Comparison of ENCODE assay signal across 28 cellular contexts in the genomic region with DNA sequence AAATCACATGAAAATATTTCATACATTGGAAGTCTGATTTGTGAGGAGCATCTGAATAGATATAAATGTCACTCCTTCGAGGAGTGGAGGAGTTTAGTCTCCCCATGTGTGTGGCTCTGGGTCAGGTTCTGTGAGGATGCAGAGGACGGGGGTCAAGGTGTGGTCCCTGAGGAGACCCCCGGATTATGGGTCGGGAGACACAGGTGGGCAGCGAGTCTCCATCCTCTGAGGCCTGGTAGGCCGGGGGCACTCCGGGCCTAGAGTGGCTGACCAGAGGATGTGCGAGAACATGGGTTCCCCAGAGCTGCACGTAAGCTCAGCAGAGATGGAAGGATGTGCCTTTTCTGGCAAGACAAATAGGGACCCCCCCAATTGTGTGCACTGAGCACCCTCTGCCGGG.
DNase-seq lines count a peak whose midpoint lies in the region; ATAC-seq, FAIRE-seq and TF ChIP-seq lines count a peak whose summit lies in the region.
"Had no signal": no experiment of that assay in that cellular context is flagged by ENCODE, and none has a peak within 500 bp of the region (broad histone marks: within the 10 kb centered on the region; RNA-seq: fewer than 3 reads in every experiment).

No MANE protein-coding gene starts in this region.

- H3K9me3 ChIP-seq in kidney (ENCODE audit: control insufficient read depth in 1 of 2, low read length in 2 of 2) (no peaks in the 10 kb centered on the region), osteoblast (ENCODE audit: low read depth, low read length) (peaks cover 4% of the 10 kb centered on the region)
- H3K9me3 ChIP-seq: BE2C, BLaER1 had no signal

- TF ChIP-seq CTCF in kidney (IDR thresholded peaks at IDR 0.05; ENCODE audit: borderline replicate concordance, extremely low read depth, insufficient read depth) (no peak), osteoblast (IDR thresholded peaks at IDR 0.05; ENCODE audit: extremely low read depth, low read depth, low read length) (no peak)

- no peaks in the 10 kb centered on the region for H4K20me1 ChIP-seq in osteoblast (ENCODE audit: insufficient read depth, low read length)
- H4K20me1 ChIP-seq: BLaER1 had no signal

- TF ChIP-seq EP300 in Ishikawa (IDR thresholded peaks at IDR 0.05; ENCODE audit: borderline replicate concordance), result no peak

- DNase-seq in NCI-H69 (lab: John Stamatoyannopoulos, UW), result peak; percentile 2
- DNase-seq in kidney, result peak; percentile 27
- DNase-seq in osteoblast (ENCODE audit: insufficient read length, low spot score, missing footprints), result peak; percentile 21
- DNase-seq in HT-29 (ENCODE audit: low spot score), result no peak
- DNase-seq in NCI-H2029 (lab: John Stamatoyannopoulos, UW), result no peak
- no peak for DNase-seq in kidney glomerular epithelial cell (lab: John Stamatoyannopoulos, UW)
- DNase-seq: 8988T; ACHN; BE2C; C1 segment of cervical spinal cord; CD4-positive, alpha-beta memory T cell; CD4-positive, CD25-positive, alpha-beta regulatory T cell; CD8-positive, alpha-beta memory T cell; COR-L47; DMS 273 treated with DMSO at 0.1 percent for 48 hours; DMS153; DMS53; DMS79; DND-41; EL; GDM1 had no signal

- FAIRE-seq in kidney (lab: Jason Lieb, UNC), result no peak
- FAIRE-seq: A204.1, GM12878, GM12892, GM18507 had no signal

- no peaks in the 10 kb centered on the region for H3K79me2 ChIP-seq in osteoblast (ENCODE audit: insufficient read depth, low read length)

- intact Hi-C loops in kidney (cut with DNase I), result no loop called here

- no peaks in the 10 kb centered on the region for H3K36me3 ChIP-seq in kidney (ENCODE audit: control insufficient read depth in 1 of 2, insufficient read depth in 2 of 2, low read length in 2 of 2)
- H3K36me3 ChIP-seq in osteoblast (ENCODE audit: insufficient read depth, low read length), result no peaks in the 10 kb centered on the region
- H3K36me3 ChIP-seq: BE2C, BLaER1 had no signal

- H3K27me3 ChIP-seq in osteoblast (ENCODE audit: insufficient read depth, low read length), result no peaks in the 10 kb centered on the region
- H3K27me3 ChIP-seq: BE2C, BLaER1 had no signal

- ATAC-seq in HG02798 (IDR thresholded peaks at IDR 0.05; ENCODE audit: poor library complexity, unreplicated experiment), result no peak
- ATAC-seq: GM12878 had no signal

- H3K4me3 ChIP-seq in kidney (ENCODE audit: low read length in 2 of 2) (no peak overlapping the region), osteoblast (ENCODE audit: insufficient read depth, low read length) (no peak overlapping the region)
- H3K4me3 ChIP-seq: BLaER1, GM12878 had no signal

- no peak overlapping the region for H3K9ac ChIP-seq in kidney (ENCODE audit: low read length in 2 of 2)
- H3K9ac ChIP-seq: BLaER1 had no signal

- 0 out of 2 replicates have a peak, but pooled peaks have one; percentile 3 for TF ChIP-seq RAD21 in Ishikawa (IDR thresholded peaks at IDR 0.05; ENCODE audit: low read depth)

- no peak overlapping the region for H3K4me2 ChIP-seq in osteoblast (ENCODE audit: insufficient read depth, low read length)
- H3K4me2 ChIP-seq: BLaER1 had no signal

- H3K4me1 ChIP-seq in kidney (ENCODE audit: control insufficient read depth in 1 of 2, insufficient read depth in 1 of 2, low read depth in 1 of 2, low read length in 2 of 2) (no peaks in the 10 kb centered on the region), osteoblast (ENCODE audit: insufficient read depth, low read length) (no peaks in the 10 kb centered on the region)
- H3K4me1 ChIP-seq: BE2C had no signal

- H3K27ac ChIP-seq in kidney (ENCODE audit: low read depth in 2 of 2, low read length in 2 of 2) (no peak overlapping the region), osteoblast (ENCODE audit: low read depth, low read length) (no peak overlapping the region)
- H3K27ac ChIP-seq: BLaER1 had no signal

- H2AFZ ChIP-seq in osteoblast (ENCODE audit: low read length), result no peak overlapping the region

TF ChIP-seq in Ishikawa, 13 proteins besides CTCF, POLR2A, EP300 and RAD21:
- TF ChIP-seq CEBPB (IDR thresholded peaks at IDR 0.05) (no peak), FOXM1 (IDR thresholded peaks at IDR 0.05; ENCODE audit: borderline replicate concordance, low read depth) (no peak), ZBTB7A (IDR thresholded peaks at IDR 0.05; ENCODE audit: low read depth) (no peak), TAF1 (IDR thresholded peaks at IDR 0.05; ENCODE audit: low read depth) (no peak), EGR1 (IDR thresholded peaks at IDR 0.05) (no peak), YY1 (IDR thresholded peaks at IDR 0.05; ENCODE audit: low read depth) (no peak)
- TF ChIP-seq, protein P1, sequence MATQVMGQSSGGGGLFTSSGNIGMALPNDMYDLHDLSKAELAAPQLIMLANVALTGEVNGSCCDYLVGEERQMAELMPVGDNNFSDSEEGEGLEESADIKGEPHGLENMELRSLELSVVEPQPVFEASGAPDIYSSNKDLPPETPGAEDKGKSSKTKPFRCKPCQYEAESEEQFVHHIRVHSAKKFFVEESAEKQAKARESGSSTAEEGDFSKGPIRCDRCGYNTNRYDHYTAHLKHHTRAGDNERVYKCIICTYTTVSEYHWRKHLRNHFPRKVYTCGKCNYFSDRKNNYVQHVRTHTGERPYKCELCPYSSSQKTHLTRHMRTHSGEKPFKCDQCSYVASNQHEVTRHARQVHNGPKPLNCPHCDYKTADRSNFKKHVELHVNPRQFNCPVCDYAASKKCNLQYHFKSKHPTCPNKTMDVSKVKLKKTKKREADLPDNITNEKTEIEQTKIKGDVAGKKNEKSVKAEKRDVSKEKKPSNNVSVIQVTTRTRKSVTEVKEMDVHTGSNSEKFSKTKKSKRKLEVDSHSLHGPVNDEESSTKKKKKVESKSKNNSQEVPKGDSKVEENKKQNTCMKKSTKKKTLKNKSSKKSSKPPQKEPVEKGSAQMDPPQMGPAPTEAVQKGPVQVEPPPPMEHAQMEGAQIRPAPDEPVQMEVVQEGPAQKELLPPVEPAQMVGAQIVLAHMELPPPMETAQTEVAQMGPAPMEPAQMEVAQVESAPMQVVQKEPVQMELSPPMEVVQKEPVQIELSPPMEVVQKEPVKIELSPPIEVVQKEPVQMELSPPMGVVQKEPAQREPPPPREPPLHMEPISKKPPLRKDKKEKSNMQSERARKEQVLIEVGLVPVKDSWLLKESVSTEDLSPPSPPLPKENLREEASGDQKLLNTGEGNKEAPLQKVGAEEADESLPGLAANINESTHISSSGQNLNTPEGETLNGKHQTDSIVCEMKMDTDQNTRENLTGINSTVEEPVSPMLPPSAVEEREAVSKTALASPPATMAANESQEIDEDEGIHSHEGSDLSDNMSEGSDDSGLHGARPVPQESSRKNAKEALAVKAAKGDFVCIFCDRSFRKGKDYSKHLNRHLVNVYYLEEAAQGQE (IDR thresholded peaks at IDR 0.05; ENCODE audit: low read depth), result no peak
- TF ChIP-seq, protein P2, sequence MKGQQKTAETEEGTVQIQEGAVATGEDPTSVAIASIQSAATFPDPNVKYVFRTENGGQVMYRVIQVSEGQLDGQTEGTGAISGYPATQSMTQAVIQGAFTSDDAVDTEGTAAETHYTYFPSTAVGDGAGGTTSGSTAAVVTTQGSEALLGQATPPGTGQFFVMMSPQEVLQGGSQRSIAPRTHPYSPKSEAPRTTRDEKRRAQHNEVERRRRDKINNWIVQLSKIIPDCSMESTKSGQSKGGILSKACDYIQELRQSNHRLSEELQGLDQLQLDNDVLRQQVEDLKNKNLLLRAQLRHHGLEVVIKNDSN (IDR thresholded peaks at IDR 0.05), result no peak
TF ChIP-seq in Ishikawa: peak in this region for 0.

Comparison
In these comparisons a context has a peak if more than half of its experiments do, and no peak if none do; other contexts are left out.
1. DNase-seq: peak in NCI-H69 (single experiment), kidney (single experiment) and osteoblast (single experiment); none in HT-29 (single experiment), NCI-H2029 (single experiment) and kidney glomerular epithelial cell (single experiment).